In genomic region chr11:67648140-67648795, GRCh38 we compare ENCODE assay signal across 10 cellular contexts. TPM values are rescaled to one million over a fixed set of nuclear protein-coding genes. Genes with fewer than 3 reads are reported as not detected.
DNase-seq lines count a peak whose midpoint lies in the region; ATAC-seq lines count a peak whose summit lies in the region.
"Had no signal": no experiment of that assay in that cellular context is flagged by ENCODE, and none has a peak within 500 bp of the region (broad histone marks: within the 10 kb centered on the region; RNA-seq: fewer than 3 reads in every experiment).

No MANE protein-coding gene starts in this region.

- no peaks in the 10 kb centered on the region for H3K36me3 Mint-ChIP-seq in activated T-cell treated with anti-CD3 and anti-CD28 coated beads, Interleukin-2, amount 50 U/mL, for 24 hours (ENCODE audit: low read depth)
- H3K36me3 Mint-ChIP-seq in naive thymus-derived CD8-positive, alpha-beta T cell: no peaks in the 10 kb centered on the region

- H3K9me3 Mint-ChIP-seq in activated T-cell treated with anti-CD3 and anti-CD28 coated beads, Interleukin-2, amount 50 U/mL, for 24 hours: peaks cover 3% of the 10 kb centered on the region
- no peaks in the 10 kb centered on the region for H3K9me3 Mint-ChIP-seq in naive thymus-derived CD8-positive, alpha-beta T cell

- no peak overlapping the region for H3K4me3 Mint-ChIP-seq in activated T-cell treated with anti-CD3 and anti-CD28 coated beads, Interleukin-2, amount 50 U/mL, for 24 hours
- H3K4me3 Mint-ChIP-seq in naive thymus-derived CD8-positive, alpha-beta T cell: peak overlapping the region; percentile 2 to 67 (median 46)

- POLR2A ChIA-PET in naive thymus-derived CD8-positive, alpha-beta T cell (lab: Charles Lee): interaction anchor here (0.9 to 8.6 kb wide), 2 partner anchors 17 to 140 kb away, joined by 3 to 61 read pairs; partner anchors contain the start of genes CDK2AP2 and NUDT8

- H3K27ac Mint-ChIP-seq in activated T-cell treated with anti-CD3 and anti-CD28 coated beads, Interleukin-2, amount 50 U/mL, for 24 hours: peak overlapping the region; percentile 29
- H3K27ac Mint-ChIP-seq in naive thymus-derived CD8-positive, alpha-beta T cell: peak overlapping the region in 5 of 10 donors; percentile 27 to 73 (median 71)

- ATAC-seq in GM21360 (IDR thresholded peaks at IDR 0.05; ENCODE audit: unreplicated experiment) (peak; percentile 49), HG03457 (IDR thresholded peaks at IDR 0.05; ENCODE audit: unreplicated experiment) (no peak)
- ATAC-seq in naive thymus-derived CD8-positive, alpha-beta T cell: peak; percentile 86 to 90
- ATAC-seq: heart left ventricle had no signal

- peaks cover 4% of the 10 kb centered on the region for H3K27me3 Mint-ChIP-seq in activated T-cell treated with anti-CD3 and anti-CD28 coated beads, Interleukin-2, amount 50 U/mL, for 24 hours
- H3K27me3 Mint-ChIP-seq in naive thymus-derived CD8-positive, alpha-beta T cell: no peaks in the 10 kb centered on the region

- DNase-seq in DMS53 treated with DMSO at 0.1 percent for 48 hours (lab: John Stamatoyannopoulos, UW; ENCODE audit: unreplicated experiment) (peak; percentile 17), NCI-H345 treated with DMSO at 0.1 percent for 48 hours (lab: John Stamatoyannopoulos, UW; ENCODE audit: unreplicated experiment) (peak; percentile 54), AG08395 (ENCODE audit: low spot score) (no peak), AG20443 (ENCODE audit: low spot score) (no peak)
- DNase-seq in activated T-cell treated with anti-CD3 and anti-CD28 coated beads, Interleukin-2, amount 50 U/mL, for 24 hours: peak; percentile 64
- DNase-seq in naive thymus-derived CD8-positive, alpha-beta T cell: peak; percentile 27 to 78 (median 55)

- peaks cover 50% of the 10 kb centered on the region for H3K4me1 Mint-ChIP-seq in activated T-cell treated with anti-CD3 and anti-CD28 coated beads, Interleukin-2, amount 50 U/mL, for 24 hours (ENCODE audit: low read depth)
- H3K4me1 Mint-ChIP-seq in naive thymus-derived CD8-positive, alpha-beta T cell: peaks cover 19 to 59% (median 50%) of the 10 kb centered on the region in 4 donors

RNA-seq across cellular contexts. Expression of gene ACY3, which starts 2.3 kb away (rescaled TPM):
- not detected for total RNA-seq in naive thymus-derived CD8-positive, alpha-beta T cell
- under 1 TPM in 2 of 3 donors, not detected in 1; 0.29 to 0.64 TPM for polyA plus RNA-seq in naive thymus-derived CD8-positive, alpha-beta T cell
- total RNA-seq: heart left ventricle, temporal lobe had no signal
- polyA plus RNA-seq: heart left ventricle had no signal

RNA-seq across cellular contexts. Expression of gene TBX10, which starts 8.7 kb away (rescaled TPM):
- total RNA-seq in naive thymus-derived CD8-positive, alpha-beta T cell: not detected
- polyA plus RNA-seq in naive thymus-derived CD8-positive, alpha-beta T cell: not detected
- total RNA-seq: temporal lobe had no signal

RNA-seq across cellular contexts. Expression of gene NUDT8, which starts 18.5 kb away (rescaled TPM):
- total RNA-seq in naive thymus-derived CD8-positive, alpha-beta T cell: 1 to 10 TPM; 2.0 to 3.2 TPM
- polyA plus RNA-seq in naive thymus-derived CD8-positive, alpha-beta T cell: 1 to 10 TPM; 2.7 to 3.1 (median 2.7) TPM

RNA-seq across cellular contexts. Expression of gene ALDH3B2, which starts 26.2 kb away (rescaled TPM):
- total RNA-seq in naive thymus-derived CD8-positive, alpha-beta T cell: not detected
- not detected for polyA plus RNA-seq in naive thymus-derived CD8-positive, alpha-beta T cell
- total RNA-seq: heart left ventricle had no signal
- polyA plus RNA-seq: heart left ventricle had no signal

RNA-seq across cellular contexts. Expression of gene NDUFV1, which starts 41.5 kb away (rescaled TPM):
- 100 to 1,000 TPM; 197 to 199 TPM for total RNA-seq in naive thymus-derived CD8-positive, alpha-beta T cell
- 100 to 1,000 TPM; 122 to 123 (median 122) TPM for polyA plus RNA-seq in naive thymus-derived CD8-positive, alpha-beta T cell

Comparison
In these comparisons a context has a peak if more than half of its experiments do, and no peak if none do; other contexts are left out.
1. DNase-seq: peak in DMS53 treated with DMSO at 0.1 percent for 48 hours (single experiment), NCI-H345 treated with DMSO at 0.1 percent for 48 hours (single experiment), activated T-cell treated with anti-CD3 and anti-CD28 coated beads, Interleukin-2, amount 50 U/mL, for 24 hours (single experiment) and naive thymus-derived CD8-positive, alpha-beta T cell (10 of 10); none in AG08395 (single experiment) and AG20443 (single experiment).